14 cellular contexts compared by ENCODE assay signal in the genomic region with DNA sequence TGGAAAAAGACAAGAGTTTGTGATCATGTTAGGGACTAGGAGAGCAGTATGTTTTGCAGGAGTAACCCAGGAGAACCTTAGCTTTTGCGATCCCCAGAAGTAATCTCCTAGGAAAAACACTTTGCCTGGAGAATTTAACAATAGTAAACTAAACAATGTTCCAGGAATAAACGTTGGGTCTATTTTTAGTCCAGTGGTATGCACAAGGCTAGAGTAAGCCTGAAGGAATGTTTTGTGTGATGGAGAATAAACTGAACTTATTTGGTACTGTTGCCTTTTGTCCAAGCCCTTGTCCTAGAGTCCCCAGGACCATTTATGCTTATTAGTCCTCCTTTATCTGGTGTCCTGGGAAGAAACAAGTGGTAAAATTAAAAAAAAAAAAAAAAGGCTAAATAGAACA. TPM values are rescaled to one million over a fixed set of nuclear protein-coding genes. Genes with fewer than 3 reads are reported as not detected.
DNase-seq lines count a peak whose midpoint lies in the region; ATAC-seq and TF ChIP-seq lines count a peak whose summit lies in the region.
"Had no signal": no experiment of that assay in that cellular context is flagged by ENCODE, and none has a peak within 500 bp of the region (broad histone marks: within the 10 kb centered on the region; RNA-seq: fewer than 3 reads in every experiment).

No MANE protein-coding gene starts in this region.

- 17 to 23% methylated on average over 2 of the region's 2 CpGs for WGBS in gastroesophageal sphincter (ENCODE audit: low coverage in 1 of 2), 2 donors

- no peak for TF ChIP-seq EP300 in gastroesophageal sphincter (IDR thresholded peaks at IDR 0.05)

- H3K4me1 ChIP-seq in ascending aorta (peaks cover 6 to 25% of the 10 kb centered on the region in 2 donors), gastroesophageal sphincter (peaks cover 0 to 20% (median 3%) of the 10 kb centered on the region in 3 donors)

- no peak for TF ChIP-seq POLR2A in gastroesophageal sphincter (IDR thresholded peaks at IDR 0.05)

- peak overlapping the region in 1 of 2 donors; percentile 31 for H3K4me3 ChIP-seq in ascending aorta
- no peak overlapping the region for H3K4me3 ChIP-seq in gastroesophageal sphincter
- H3K4me3 ChIP-seq in skeletal muscle cell (ENCODE audit: low read depth, low read length) = no peak overlapping the region

- DNase-seq in GM04503 (ENCODE audit: low read depth) (peak; percentile 62), ascending aorta (ENCODE audit: low spot score in 2 of 2) (no peak), skeletal muscle cell (ENCODE audit: low read depth) (peak; percentile 9), NCI-H187 treated with DMSO at 0.1 percent for 48 hours (lab: John Stamatoyannopoulos, UW) (no peak), T-helper 1 cell (no peak)
- no peak for DNase-seq in NK-92 treated with Interleukin-12 subunit alpha and Interleukin-12 subunit beta, amount 100 ng/mL, for 24 hours (lab: John Stamatoyannopoulos, UW)
- DNase-seq: CD8-positive, alpha-beta T cell; midbrain; NCI-H1417 treated with DMSO at 0.1 percent for 48 hours; NCI-H748 treated with DMSO at 0.1 percent for 48 hours; stimulated activated CD4-positive, alpha-beta T cell treated with anti-CD3 and anti-CD28 coated beads, Interleukin-4, amount 100 ng/mL, for 1 hour; stimulated activated naive B cell treated with anti-CD40 and anti-IgM and Interleukin-4, amounts not matched to agents 10 μg/mL and 1 μg/mL and 100 μg/mL, for 72 hours had no signal

- ATAC-seq in gastroesophageal sphincter (peak; percentile 80), GM18858 (IDR thresholded peaks at IDR 0.05; ENCODE audit: unreplicated experiment) (no peak)
- ATAC-seq: CD8-positive, alpha-beta T cell; stimulated activated naive B cell treated with anti-CD40 and anti-IgM and Interleukin-4, amounts not matched to agents 10 μg/mL and 1 μg/mL and 100 μg/mL, for 72 hours had no signal

- no peaks in the 10 kb centered on the region for H3K9me3 ChIP-seq in ascending aorta
- no peaks in the 10 kb centered on the region for H3K9me3 ChIP-seq in gastroesophageal sphincter

- TF ChIP-seq CTCF in ascending aorta (IDR thresholded peaks at IDR 0.05) (no peak), gastroesophageal sphincter (IDR thresholded peaks at IDR 0.05) (no peak)

- H3K27ac ChIP-seq in ascending aorta = peak overlapping the region; percentile 83 to 84
- peak overlapping the region in 3 of 4 donors; percentile 49 to 65 (median 55) for H3K27ac ChIP-seq in gastroesophageal sphincter

- H3K36me3 ChIP-seq in ascending aorta (no peaks in the 10 kb centered on the region), gastroesophageal sphincter (no peaks in the 10 kb centered on the region)

- intact Hi-C loops in ascending aorta (cut with DNase I) = loop anchor here (1.0 to 5.0 kb wide), 4 partner anchors 19 to 54 kb away; a partner anchor contains a TSS

- H3K27me3 ChIP-seq in ascending aorta (no peaks in the 10 kb centered on the region), gastroesophageal sphincter (no peaks in the 10 kb centered on the region)

RNA-seq across cellular contexts. Expression of a gene that starts 28.7 kb away (rescaled TPM):
- total RNA-seq in ascending aorta = 732 TPM
- total RNA-seq in gastroesophageal sphincter = 100 to 1,000 TPM; 267 to 427 (median 386) TPM

Comparison
In these comparisons a context has a peak if more than half of its experiments do, and no peak if none do; other contexts are left out.
1. DNase-seq: peak in GM04503 (single experiment) and skeletal muscle cell (single experiment); none in ascending aorta (0 of 2), NCI-H187 treated with DMSO at 0.1 percent for 48 hours (single experiment), NK-92 treated with Interleukin-12 subunit alpha and Interleukin-12 subunit beta, amount 100 ng/mL, for 24 hours (single experiment) and T-helper 1 cell (0 of 5).